In the genomic region with DNA sequence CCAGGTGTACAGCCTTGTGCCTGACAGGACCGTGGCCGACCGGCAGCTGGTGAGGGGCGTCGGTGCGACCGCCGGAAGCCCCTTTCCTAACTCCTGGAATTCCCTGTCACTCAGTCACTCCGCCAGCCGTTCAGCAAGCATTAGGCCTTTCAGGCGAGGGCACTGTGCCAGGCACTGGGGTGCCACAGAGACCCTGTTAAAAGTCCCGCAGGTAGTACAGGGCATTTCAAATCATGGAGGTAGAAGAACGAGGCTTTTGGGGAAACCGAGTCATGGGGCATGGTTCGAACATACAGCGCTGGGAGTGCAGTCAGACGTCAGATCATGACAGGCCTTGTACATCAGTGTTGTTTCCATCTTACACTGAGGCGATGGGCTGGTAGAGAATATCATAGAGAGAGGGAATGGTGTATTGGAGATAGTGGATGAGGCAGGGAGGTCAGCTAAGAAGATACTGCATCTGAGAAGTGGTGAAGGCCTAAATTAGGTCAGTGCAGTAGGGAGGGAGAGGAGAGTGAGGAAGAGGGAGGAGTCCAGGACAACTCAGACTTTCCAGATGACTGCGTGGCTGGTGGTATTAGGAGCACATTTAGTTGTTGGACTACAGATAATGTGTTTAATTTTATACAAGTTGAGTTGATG, we compare ENCODE assay signal across 6 cellular contexts. TPM values are rescaled to one million over a fixed set of nuclear protein-coding genes. Genes with fewer than 3 reads are reported as not detected.
DNase-seq lines count a peak whose midpoint lies in the region; ATAC-seq lines count a peak whose summit lies in the region.

No MANE protein-coding gene starts in this region.

- peaks cover 31% of the 10 kb centered on the region for H3K4me1 Mint-ChIP-seq in activated T-cell treated with anti-CD3 and anti-CD28 coated beads, Interleukin-2, amount 50 U/mL, for 4 hours (ENCODE audit: low read depth)
- peaks cover 43% of the 10 kb centered on the region for H3K4me1 Mint-ChIP-seq in dendritic cell treated with granulocyte-macrophage colony-stimulating factor and Interleukin-4, amounts not matched to agents 40 ng/mL and 50 ng/mL, for 4 days (ENCODE audit: low read depth)

- H3K27ac Mint-ChIP-seq in dendritic cell treated with granulocyte-macrophage colony-stimulating factor and Interleukin-4, amounts not matched to agents 40 ng/mL and 50 ng/mL, for 4 days = peak overlapping the region; percentile 98

- no peak for ATAC-seq in activated T-cell treated with anti-CD3 and anti-CD28 coated beads, Interleukin-2, amount 50 U/mL, for 4 hours
- no peak for ATAC-seq in HG03139 (IDR thresholded peaks at IDR 0.05; ENCODE audit: unreplicated experiment)

- H3K36me3 Mint-ChIP-seq in activated T-cell treated with anti-CD3 and anti-CD28 coated beads, Interleukin-2, amount 50 U/mL, for 4 hours (ENCODE audit: insufficient read depth) = peaks cover 20% of the 10 kb centered on the region
- peaks cover 68% of the 10 kb centered on the region for H3K36me3 Mint-ChIP-seq in dendritic cell treated with granulocyte-macrophage colony-stimulating factor and Interleukin-4, amounts not matched to agents 40 ng/mL and 50 ng/mL, for 4 days (ENCODE audit: low read depth)

- peak overlapping the region; percentile 96 for H3K4me3 Mint-ChIP-seq in activated T-cell treated with anti-CD3 and anti-CD28 coated beads, Interleukin-2, amount 50 U/mL, for 4 hours
- H3K4me3 Mint-ChIP-seq in dendritic cell treated with granulocyte-macrophage colony-stimulating factor and Interleukin-4, amounts not matched to agents 40 ng/mL and 50 ng/mL, for 4 days = peak overlapping the region; percentile 88

- no peaks in the 10 kb centered on the region for H3K27me3 Mint-ChIP-seq in activated T-cell treated with anti-CD3 and anti-CD28 coated beads, Interleukin-2, amount 50 U/mL, for 4 hours (ENCODE audit: low read depth)
- H3K27me3 Mint-ChIP-seq in dendritic cell treated with granulocyte-macrophage colony-stimulating factor and Interleukin-4, amounts not matched to agents 40 ng/mL and 50 ng/mL, for 4 days = no peaks in the 10 kb centered on the region

- H3K9me3 Mint-ChIP-seq in activated T-cell treated with anti-CD3 and anti-CD28 coated beads, Interleukin-2, amount 50 U/mL, for 4 hours = no peaks in the 10 kb centered on the region
- H3K9me3 Mint-ChIP-seq in dendritic cell treated with granulocyte-macrophage colony-stimulating factor and Interleukin-4, amounts not matched to agents 40 ng/mL and 50 ng/mL, for 4 days = no peaks in the 10 kb centered on the region

- intact Hi-C loops in dendritic cell treated with granulocyte-macrophage colony-stimulating factor and Interleukin-4, amounts not matched to agents 40 ng/mL and 50 ng/mL, for 4 days (cut with micrococcal nuclease) = loop anchor here (1.0 kb wide), 1 partner anchor 14 kb away; the partner anchor contains the start of gene SKIC2
- intact Hi-C loops in posterior vena cava (cut with DNase I) = no loop called here

- no peak for DNase-seq in activated T-cell treated with anti-CD3 and anti-CD28 coated beads, Interleukin-2, amount 50 U/mL, for 4 hours
- no peak for DNase-seq in activated T-cell treated with anti-CD3 and anti-CD28 coated beads, Interleukin-2, amount 50 U/mL, for 1 hour
- DNase-seq in posterior vena cava (ENCODE audit: low spot score) = peak; percentile 78
- DNase-seq in NCI-H526 (lab: John Stamatoyannopoulos, UW) = no peak

RNA-seq across cellular contexts. Expression of gene DXO, which starts 0.9 kb away (rescaled TPM):
- 1 to 10 TPM; 7.1 to 9.0 (median 8.9) TPM for total RNA-seq in activated T-cell treated with anti-CD3 and anti-CD28 coated beads, Interleukin-2, amount 50 U/mL, for 4 hours
- 10 to 100 TPM; 14.5 to 15.5 TPM for total RNA-seq in posterior vena cava

RNA-seq across cellular contexts. Expression of gene C4A, which starts 9.0 kb away (rescaled TPM):
- 1 to 10 TPM; 4.3 to 5.9 (median 5.3) TPM for total RNA-seq in activated T-cell treated with anti-CD3 and anti-CD28 coated beads, Interleukin-2, amount 50 U/mL, for 4 hours
- 10 to 100 TPM; 27.5 to 51.7 TPM for total RNA-seq in posterior vena cava

RNA-seq across cellular contexts. Expression of gene SKIC2, which starts 13.9 kb away (rescaled TPM):
- 100 to 1,000 TPM; 123 to 157 (median 132) TPM for total RNA-seq in activated T-cell treated with anti-CD3 and anti-CD28 coated beads, Interleukin-2, amount 50 U/mL, for 4 hours
- total RNA-seq in posterior vena cava = 10 to 100 TPM; 41.6 to 42.9 TPM

RNA-seq across cellular contexts. Expression of gene NELFE, which starts 14.1 kb away (rescaled TPM):
- 100 to 1,000 TPM; 107 to 111 (median 109) TPM for total RNA-seq in activated T-cell treated with anti-CD3 and anti-CD28 coated beads, Interleukin-2, amount 50 U/mL, for 4 hours
- 10 to 100 TPM; 41.6 to 52.0 TPM for total RNA-seq in posterior vena cava

RNA-seq across cellular contexts. Expression of gene CFB, which starts 26.9 kb away (rescaled TPM):
- total RNA-seq in activated T-cell treated with anti-CD3 and anti-CD28 coated beads, Interleukin-2, amount 50 U/mL, for 4 hours = 1 to 10 TPM in 2 of 3 donors, under 1 TPM in 1; 0.42 to 1.5 (median 1.4) TPM
- total RNA-seq in posterior vena cava = 10 to 100 TPM; 35.8 to 83.3 TPM

Comparison
In these comparisons a context has a peak if more than half of its experiments do, and no peak if none do; other contexts are left out.
1. RNA of gene C4A, which starts 9.0 kb away (total RNA-seq): 27.5 to 51.7 TPM in posterior vena cava; 4.3 to 5.9 TPM in activated T-cell treated with anti-CD3 and anti-CD28 coated beads, Interleukin-2, amount 50 U/mL, for 4 hours; every median in the first group is over 4 times any median in the second.